In the genomic region with DNA sequence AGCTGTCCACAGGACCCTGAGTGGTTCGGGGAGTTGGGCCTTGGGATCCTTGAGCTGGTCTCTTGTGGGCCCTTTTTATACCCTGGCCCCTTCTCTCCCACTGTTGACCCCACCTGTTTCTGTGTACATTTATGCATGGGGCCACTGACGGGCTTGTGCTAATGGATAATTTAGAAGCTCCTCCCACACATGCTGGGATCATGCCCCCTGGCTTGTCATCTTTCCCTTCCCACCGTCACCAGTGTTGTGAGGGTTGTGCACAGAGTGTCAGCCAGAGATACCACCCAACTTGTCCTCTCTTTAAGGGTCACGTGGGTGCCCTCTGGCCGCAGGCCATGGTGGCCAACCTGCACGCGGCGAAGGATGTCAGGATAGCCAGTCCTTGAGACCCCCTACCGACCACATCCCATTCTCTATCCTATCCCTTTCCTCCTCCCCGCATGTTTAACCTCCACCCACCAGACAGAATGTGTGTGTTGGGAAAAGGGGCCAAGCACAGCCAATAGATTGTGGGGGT, we compare ENCODE assay signal across 13 cellular contexts. TPM values are rescaled to one million over a fixed set of nuclear protein-coding genes. Genes with fewer than 3 reads are reported as not detected.
"Had no signal": no experiment of that assay in that cellular context is flagged by ENCODE, and none has a peak within 500 bp of the region (broad histone marks: within the 10 kb centered on the region; RNA-seq: fewer than 3 reads in every experiment).

Gene GH1, minus strand, starts transcription at position 51 of the 517 bp plus-strand sequence. CDS start 63 bp downstream, outside the sequence.

RNA-seq across cellular contexts. Expression of gene GH1, which starts in this region (rescaled TPM):
- total RNA-seq: activated CD8-positive, alpha-beta memory T cell treated with anti-CD3 and anti-CD28 coated beads, Interleukin-2, amount 10 ng/mL, durations not matched to agents 7 days and 5 days; astrocyte; bronchial epithelial cell; cerebellum; dermis blood vessel endothelial cell; epithelial cell of proximal tubule; frontal cortex; heart left ventricle; left lobe of liver; osteoblast; prostate gland; right cardiac atrium; suprapubic skin had no signal
